ENCODE assay signal across 20 cellular contexts in the genomic region with DNA sequence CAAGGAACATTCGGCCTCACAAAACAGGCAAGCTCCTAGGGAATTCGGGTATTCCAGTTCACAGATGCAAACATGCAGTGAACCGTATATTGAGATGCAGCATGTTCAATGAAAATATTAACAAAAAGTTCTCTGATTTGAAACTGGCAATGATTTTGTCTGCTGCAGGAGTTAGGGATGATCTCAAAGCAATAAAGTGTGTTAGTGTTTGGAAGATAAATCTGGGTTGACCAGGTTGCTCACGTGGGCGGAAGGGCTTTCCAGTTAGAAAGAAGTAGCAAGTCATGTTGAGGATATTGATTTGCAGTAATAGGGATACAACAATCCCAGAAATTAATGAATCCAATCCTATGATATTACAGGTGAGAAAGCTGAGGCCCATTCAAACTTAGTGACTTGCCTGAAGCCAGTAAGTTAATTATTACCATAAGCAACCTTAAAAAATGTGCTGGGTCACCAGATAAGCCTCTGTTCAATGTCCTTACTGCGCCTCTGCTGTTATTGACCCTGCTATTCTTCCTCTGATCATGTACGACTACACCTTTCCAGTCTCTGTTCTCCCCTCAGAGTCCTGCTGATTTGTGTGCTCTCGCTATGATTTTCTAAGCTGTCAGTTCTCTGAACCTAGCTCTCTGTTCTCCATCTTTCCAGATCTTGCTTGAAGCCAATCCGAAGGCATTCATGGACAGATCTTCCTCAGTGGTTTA.
"Had no signal": no experiment of that assay in that cellular context is flagged by ENCODE, and none has a peak within 500 bp of the region (broad histone marks: within the 10 kb centered on the region; RNA-seq: fewer than 3 reads in every experiment).

No MANE protein-coding gene starts in this region.

- H3K36me3 ChIP-seq: esophagus squamous epithelium, ovary, sigmoid colon, tibial artery had no signal

- H3K36me3 Mint-ChIP-seq: activated CD8-positive, alpha-beta memory T cell treated with anti-CD3 and anti-CD28 coated beads, Interleukin-2, amount 10 ng/mL, durations not matched to agents 7 days and 5 days; brain; mesothelial cell of epicardium had no signal

- H3K27ac Mint-ChIP-seq: activated CD4-positive, alpha-beta memory T cell treated with anti-CD3 and anti-CD28 coated beads, Interleukin-2, amount 10 ng/mL, durations not matched to agents 7 days and 5 days; activated CD8-positive, alpha-beta memory T cell treated with anti-CD3 and anti-CD28 coated beads, Interleukin-2, amount 10 ng/mL, durations not matched to agents 7 days and 5 days; mesothelial cell of epicardium had no signal

- H3K4me3 Mint-ChIP-seq: activated CD4-positive, alpha-beta memory T cell treated with anti-CD3 and anti-CD28 coated beads, Interleukin-2, amount 10 ng/mL, durations not matched to agents 7 days and 5 days; activated CD8-positive, alpha-beta memory T cell treated with anti-CD3 and anti-CD28 coated beads, Interleukin-2, amount 10 ng/mL, durations not matched to agents 7 days and 5 days; brain; mesothelial cell of epicardium had no signal

- H3K27me3 ChIP-seq: esophagus squamous epithelium, ovary, sigmoid colon, tibial artery had no signal

- DNase-seq: activated CD4-positive, alpha-beta memory T cell treated with anti-CD3 and anti-CD28 coated beads, Interleukin-2, amount 10 ng/mL, durations not matched to agents 7 days and 5 days; activated CD4-positive, alpha-beta T cell treated with anti-CD3 and anti-CD28 coated beads for 48 hours; activated CD4-positive, CD25-positive, alpha-beta regulatory T cell; activated CD8-positive, alpha-beta memory T cell treated with anti-CD3 and anti-CD28 coated beads, Interleukin-2, amount 10 ng/mL, durations not matched to agents 7 days and 5 days; activated naive CD4-positive, alpha-beta T cell treated with Interleukin-2 at 50 U/mL for 16 hours; caudate nucleus; esophagus squamous epithelium; left cardiac atrium; ovary; sigmoid colon; stimulated activated CD4-positive, alpha-beta T cell treated with anti-CD3 and anti-CD28 coated beads, Interleukin-2, amount 100 ng/mL, for 24 hours; stimulated activated naive CD8-positive, alpha-beta T cell treated with anti-CD3 and anti-CD28 coated beads, Interleukin-15, Interleukin-2, amounts not matched to agents 100 U/mL and 50 U/mL, for 24 hours; substantia nigra; T-helper 1 cell; T1000; tibial artery had no signal

- H3K27me3 Mint-ChIP-seq: activated CD4-positive, alpha-beta memory T cell treated with anti-CD3 and anti-CD28 coated beads, Interleukin-2, amount 10 ng/mL, durations not matched to agents 7 days and 5 days; activated CD8-positive, alpha-beta memory T cell treated with anti-CD3 and anti-CD28 coated beads, Interleukin-2, amount 10 ng/mL, durations not matched to agents 7 days and 5 days; brain had no signal

- H3K4me1 ChIP-seq: esophagus squamous epithelium, sigmoid colon, tibial artery had no signal

- H3K4me3 ChIP-seq: esophagus squamous epithelium, lung, ovary, sigmoid colon, tibial artery had no signal

- H3K27ac ChIP-seq: esophagus squamous epithelium, ovary, sigmoid colon, tibial artery had no signal

- H3K9me3 ChIP-seq: esophagus squamous epithelium, ovary, sigmoid colon, tibial artery had no signal

- ATAC-seq: activated CD8-positive, alpha-beta memory T cell treated with anti-CD3 and anti-CD28 coated beads, Interleukin-2, amount 10 ng/mL, durations not matched to agents 7 days and 5 days; left cardiac atrium; SK-N-SH treated with all-trans-retinoic acid at 6 μM for 48 hours; stimulated activated naive CD8-positive, alpha-beta T cell treated with anti-CD3 and anti-CD28 coated beads, Interleukin-15, Interleukin-2, amounts not matched to agents 100 U/mL and 50 U/mL, for 24 hours had no signal

- H3K9me3 Mint-ChIP-seq: activated CD4-positive, alpha-beta memory T cell treated with anti-CD3 and anti-CD28 coated beads, Interleukin-2, amount 10 ng/mL, durations not matched to agents 7 days and 5 days; brain; mesothelial cell of epicardium had no signal

- H3K4me1 Mint-ChIP-seq: activated CD4-positive, alpha-beta memory T cell treated with anti-CD3 and anti-CD28 coated beads, Interleukin-2, amount 10 ng/mL, durations not matched to agents 7 days and 5 days; activated CD8-positive, alpha-beta memory T cell treated with anti-CD3 and anti-CD28 coated beads, Interleukin-2, amount 10 ng/mL, durations not matched to agents 7 days and 5 days had no signal
